Comparison of ENCODE assay signal across 17 cellular contexts in genomic region chr10:122646511-122647382, GRCh38. TPM values are rescaled to one million over a fixed set of nuclear protein-coding genes. Genes with fewer than 3 reads are reported as not detected.
A peak's percentile ranks its signal among the peaks of the same experiment; 100 is the strongest.
DNase-seq lines count a peak whose midpoint lies in the region; ATAC-seq and TF ChIP-seq lines count a peak whose summit lies in the region.
"Had no signal": no experiment of that assay in that cellular context is flagged by ENCODE, and none has a peak within 500 bp of the region (broad histone marks: within the 10 kb centered on the region; RNA-seq: fewer than 3 reads in every experiment).

No MANE protein-coding gene starts in this region.

- no peak for TF ChIP-seq CTCF in upper lobe of right lung (IDR thresholded peaks at IDR 0.05)

- DNase-seq in DMS53 (lab: John Stamatoyannopoulos, UW) (peak; percentile 7), DMS53 treated with DMSO at 0.1 percent for 48 hours (lab: John Stamatoyannopoulos, UW; ENCODE audit: unreplicated experiment) (no peak), MG63 (peak; percentile 30), myocyte (ENCODE audit: low read depth) (peak; percentile 81), upper lobe of right lung (peak; percentile 38), NCI-H345 treated with DMSO at 0.1 percent for 48 hours (lab: John Stamatoyannopoulos, UW; ENCODE audit: unreplicated experiment) (no peak), dermis blood vessel endothelial cell (no peak)
- DNase-seq: 8988T, KG1, NCI-H1105, NCI-H1930, NCI-H510A treated with DMSO at 0.1 percent for 48 hours, SIG-M5 had no signal

- H3K27ac ChIP-seq in upper lobe of right lung, result no peak overlapping the region
- H3K27ac ChIP-seq: C4-2B, HL-60 had no signal

- intact Hi-C loops in upper lobe of right lung (cut with DNase I), result no loop called here

- ATAC-seq in upper lobe of right lung (no peak), esophagus mucosa (no peak)

- H3K9me3 ChIP-seq in MG63, result no peaks in the 10 kb centered on the region
- H3K9me3 ChIP-seq in upper lobe of right lung, result no peaks in the 10 kb centered on the region

- H3K27me3 ChIP-seq in MG63 (peaks cover 4% of the 10 kb centered on the region; the same call in 1 of the 2 replicates), upper lobe of right lung (no peaks in the 10 kb centered on the region)

- H3K36me3 ChIP-seq in MG63 (no peaks in the 10 kb centered on the region), upper lobe of right lung (no peaks in the 10 kb centered on the region)

- no peaks in the 10 kb centered on the region for H3K4me1 ChIP-seq in upper lobe of right lung

- H3K4me3 ChIP-seq in MG63, result no peak overlapping the region
- no peak overlapping the region for H3K4me3 ChIP-seq in upper lobe of right lung

RNA-seq across cellular contexts. Expression of gene C10orf120, which starts 52.9 kb away (rescaled TPM):
- total RNA-seq in MG63 (2014; rRNA removed; shearing (Covaris generic); ENCODE audit: low replicate concordance), result not detected in 2 replicates
- total RNA-seq in myocyte (not detected in 2 replicates), upper lobe of right lung (not detected), esophagus mucosa (not detected), dermis blood vessel endothelial cell (not detected in 2 replicates)
- polyA plus RNA-seq in myocyte (2012), result not detected
- total RNA-seq: MCF 10A had no signal

Comparison
In these comparisons a context has a peak if more than half of its experiments do, and no peak if none do; other contexts are left out.
1. DNase-seq: peak in DMS53 (single experiment), MG63 (single experiment), myocyte (single experiment) and upper lobe of right lung (single experiment); none in DMS53 treated with DMSO at 0.1 percent for 48 hours (single experiment), NCI-H345 treated with DMSO at 0.1 percent for 48 hours (single experiment) and dermis blood vessel endothelial cell (single experiment).